Comparison of ENCODE assay signal across 1 cellular context in the genomic region with DNA sequence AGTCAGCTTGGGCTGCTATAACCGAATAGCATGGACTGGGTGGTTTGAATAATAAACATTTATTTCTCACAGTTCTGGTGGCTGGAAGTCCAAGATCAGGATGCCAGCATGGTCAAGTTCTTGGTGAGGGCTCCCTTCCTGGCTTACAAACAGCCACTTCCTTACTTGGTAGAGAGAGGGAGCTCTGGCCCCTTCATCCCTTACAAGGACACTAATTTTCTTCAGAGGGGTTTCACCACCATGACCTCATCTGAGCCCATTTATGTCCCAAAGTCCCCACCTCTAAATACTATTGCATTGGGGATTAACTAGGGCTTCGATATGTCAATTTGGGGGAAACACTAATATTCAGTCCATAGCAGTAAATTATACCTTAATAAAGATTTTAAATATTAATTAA.
TF ChIP-seq lines count a peak whose summit lies in the region.

No MANE protein-coding gene starts in this region.

TF ChIP-seq in WTC11, 78 proteins besides CTCF, POLR2A, EP300 and RAD21 (continued from another document):
- no peak for TF ChIP-seq STAT6 (CRISPR knock-in tag; conservative IDR thresholded peaks at IDR 0.05; ENCODE audit: low read depth)
- TF ChIP-seq, protein P1, sequence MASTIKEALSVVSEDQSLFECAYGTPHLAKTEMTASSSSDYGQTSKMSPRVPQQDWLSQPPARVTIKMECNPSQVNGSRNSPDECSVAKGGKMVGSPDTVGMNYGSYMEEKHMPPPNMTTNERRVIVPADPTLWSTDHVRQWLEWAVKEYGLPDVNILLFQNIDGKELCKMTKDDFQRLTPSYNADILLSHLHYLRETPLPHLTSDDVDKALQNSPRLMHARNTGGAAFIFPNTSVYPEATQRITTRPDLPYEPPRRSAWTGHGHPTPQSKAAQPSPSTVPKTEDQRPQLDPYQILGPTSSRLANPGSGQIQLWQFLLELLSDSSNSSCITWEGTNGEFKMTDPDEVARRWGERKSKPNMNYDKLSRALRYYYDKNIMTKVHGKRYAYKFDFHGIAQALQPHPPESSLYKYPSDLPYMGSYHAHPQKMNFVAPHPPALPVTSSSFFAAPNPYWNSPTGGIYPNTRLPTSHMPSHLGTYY (CRISPR knock-in tag; IDR thresholded peaks at IDR 0.05), result no peak
- TF ChIP-seq ATF2 (CRISPR knock-in tag; IDR thresholded peaks at IDR 0.05; ENCODE audit: borderline replicate concordance, low read depth), result no peak
- TF ChIP-seq, protein P2, sequence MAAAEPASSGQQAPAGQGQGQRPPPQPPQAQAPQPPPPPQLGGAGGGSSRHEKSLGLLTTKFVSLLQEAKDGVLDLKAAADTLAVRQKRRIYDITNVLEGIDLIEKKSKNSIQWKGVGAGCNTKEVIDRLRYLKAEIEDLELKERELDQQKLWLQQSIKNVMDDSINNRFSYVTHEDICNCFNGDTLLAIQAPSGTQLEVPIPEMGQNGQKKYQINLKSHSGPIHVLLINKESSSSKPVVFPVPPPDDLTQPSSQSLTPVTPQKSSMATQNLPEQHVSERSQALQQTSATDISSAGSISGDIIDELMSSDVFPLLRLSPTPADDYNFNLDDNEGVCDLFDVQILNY (CRISPR knock-in tag; IDR thresholded peaks at IDR 0.05), result no peak
- no peak for TF ChIP-seq ZSCAN18 (CRISPR knock-in tag; IDR thresholded peaks at IDR 0.05)
- TF ChIP-seq ZNF396 (CRISPR knock-in tag; IDR thresholded peaks at IDR 0.05; ENCODE audit: borderline replicate concordance), result no peak
